25 cellular contexts compared by ENCODE assay signal in genomic region chr1:199909137-199909536, GRCh38.
DNase-seq lines count a peak whose midpoint lies in the region; ATAC-seq lines count a peak whose summit lies in the region.
"Had no signal": no experiment of that assay in that cellular context is flagged by ENCODE, and none has a peak within 500 bp of the region (broad histone marks: within the 10 kb centered on the region; RNA-seq: fewer than 3 reads in every experiment).

No MANE protein-coding gene starts in this region.

- H3K4me3 Mint-ChIP-seq in activated naive CD4-positive, alpha-beta T cell treated with anti-CD3 and anti-CD28 coated beads for 36 hours, result no peak overlapping the region
- H3K4me3 Mint-ChIP-seq: activated CD8-positive, alpha-beta T cell treated with anti-CD3 and anti-CD28 coated beads for 36 hours; CD4-positive, CD25-positive, alpha-beta regulatory T cell; central memory CD8-positive, alpha-beta T cell; H9; memory B cell had no signal

- H3K36me3 Mint-ChIP-seq in activated naive CD4-positive, alpha-beta T cell treated with anti-CD3 and anti-CD28 coated beads for 36 hours (ENCODE audit: low read depth), result no peaks in the 10 kb centered on the region
- H3K36me3 Mint-ChIP-seq: CD4-positive, CD25-positive, alpha-beta regulatory T cell; memory B cell had no signal

- peaks cover 2% of the 10 kb centered on the region for H3K9me3 Mint-ChIP-seq in activated naive CD4-positive, alpha-beta T cell treated with anti-CD3 and anti-CD28 coated beads for 36 hours
- H3K9me3 Mint-ChIP-seq: central memory CD8-positive, alpha-beta T cell; memory B cell had no signal

- no peak overlapping the region for H3K27ac Mint-ChIP-seq in activated naive CD4-positive, alpha-beta T cell treated with anti-CD3 and anti-CD28 coated beads for 36 hours
- H3K27ac Mint-ChIP-seq: activated CD8-positive, alpha-beta T cell treated with anti-CD3 and anti-CD28 coated beads for 36 hours; CD4-positive, CD25-positive, alpha-beta regulatory T cell; H9; memory B cell had no signal

- H3K27me3 Mint-ChIP-seq in activated naive CD4-positive, alpha-beta T cell treated with anti-CD3 and anti-CD28 coated beads for 36 hours (ENCODE audit: low read depth), result peaks cover 10% of the 10 kb centered on the region

- CTCF ChIA-PET in activated naive CD4-positive, alpha-beta T cell treated with anti-CD3 and anti-CD28 coated beads for 36 hours (lab: Charles Lee), result no interaction called here

- intact Hi-C loops in activated naive CD4-positive, alpha-beta T cell treated with anti-CD3 and anti-CD28 coated beads for 36 hours (cut with micrococcal nuclease), result no loop called here

- no peaks in the 10 kb centered on the region for H3K4me1 Mint-ChIP-seq in activated naive CD4-positive, alpha-beta T cell treated with anti-CD3 and anti-CD28 coated beads for 36 hours (ENCODE audit: low read depth)
- H3K4me1 Mint-ChIP-seq: CD4-positive, CD25-positive, alpha-beta regulatory T cell; central memory CD8-positive, alpha-beta T cell; memory B cell had no signal

- ATAC-seq in GM18907 (IDR thresholded peaks at IDR 0.05; ENCODE audit: unreplicated experiment) (no peak), GM18517 (IDR thresholded peaks at IDR 0.05; ENCODE audit: unreplicated experiment) (no peak)
- ATAC-seq: activated CD4-positive, CD25-positive, alpha-beta regulatory T cell treated with anti-CD3 and anti-CD28 coated beads, Interleukin-2, amount 50 U/mL, for 24 hours; activated CD8-positive, alpha-beta T cell treated with anti-CD3 and anti-CD28 coated beads for 36 hours; Right ventricle myocardium inferior had no signal

- DNase-seq in EH (ENCODE audit: low read depth), result peak; percentile 3
- peak; percentile 72 for DNase-seq in NCI-H1105 (lab: John Stamatoyannopoulos, UW)
- peak; percentile 16 for DNase-seq in amniotic epithelial cell (ENCODE audit: low read depth)
- DNase-seq in iris pigment epithelial cell (ENCODE audit: low read depth), result peak; percentile 16
- DNase-seq in activated naive CD4-positive, alpha-beta T cell treated with anti-CD3 and anti-CD28 coated beads for 36 hours, result no peak
- no peak for DNase-seq in glomerular visceral epithelial cell (ENCODE audit: extremely low spot score)
- DNase-seq: activated CD8-positive, alpha-beta T cell treated with anti-CD3 and anti-CD28 coated beads for 36 hours; activated T-cell treated with anti-CD3 and anti-CD28 coated beads for 4 hours; anterior cingulate cortex; CD4-positive, CD25-positive, alpha-beta regulatory T cell; GDM1; H9; kidney glomerular epithelial cell; NCI-H1092; NCI-H2107; NCI-H524; stimulated activated CD4-positive, alpha-beta T cell treated with anti-CD3 and anti-CD28 coated beads, Interleukin-4, amount 100 ng/mL, for 1 hour; stimulated activated naive CD4-positive, alpha-beta T cell; T1000 had no signal

Comparison
In these comparisons a context has a peak if more than half of its experiments do, and no peak if none do; other contexts are left out.
1. DNase-seq: peak in EH (single experiment), NCI-H1105 (single experiment), amniotic epithelial cell (single experiment) and iris pigment epithelial cell (single experiment); none in activated naive CD4-positive, alpha-beta T cell treated with anti-CD3 and anti-CD28 coated beads for 36 hours (single experiment) and glomerular visceral epithelial cell (single experiment).